1 cellular context compared by ENCODE assay signal in the genomic region with DNA sequence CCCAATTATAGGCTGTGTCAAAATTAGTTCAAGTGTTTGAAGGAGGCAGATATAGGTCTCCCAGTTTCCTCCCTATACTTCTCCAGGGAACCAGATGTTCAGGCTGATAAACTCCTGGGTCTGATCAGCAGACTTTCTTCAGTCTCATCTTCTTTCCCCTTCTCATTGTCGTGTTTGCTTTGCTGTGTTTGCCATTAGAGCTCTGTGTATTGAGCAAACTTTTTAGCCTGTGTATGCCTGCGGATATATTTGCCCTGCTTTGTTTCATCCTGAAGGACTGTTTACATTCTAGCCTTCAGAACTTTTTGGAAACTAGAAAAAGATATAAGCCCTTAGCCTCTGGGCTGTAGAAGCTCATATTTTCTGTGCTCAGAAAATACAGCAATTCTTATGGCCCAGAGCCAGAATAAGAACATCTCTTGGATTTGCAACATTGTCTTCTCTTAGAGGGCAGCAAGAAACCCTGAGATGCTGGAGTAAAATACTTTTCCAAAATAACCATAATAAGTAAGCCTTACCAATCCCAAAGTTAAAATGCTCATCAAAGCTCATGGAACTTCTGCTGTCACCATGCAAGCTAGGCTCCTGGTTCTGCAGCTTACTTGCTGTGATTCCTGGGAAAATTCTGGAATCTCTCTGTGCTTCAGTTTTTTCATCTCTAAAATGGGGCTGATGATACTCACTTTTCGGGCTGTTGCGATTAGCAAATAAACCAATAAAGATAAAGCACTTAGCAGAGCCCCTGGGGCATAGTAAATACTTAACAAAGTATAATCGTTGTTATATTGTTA.
TF ChIP-seq lines count a peak whose summit lies in the region.

No MANE protein-coding gene starts in this region.

TF ChIP-seq in HepG2, 621 proteins besides CTCF, POLR2A, EP300 and RAD21 (continued from another document and continues in another):
- TF ChIP-seq REPIN1 (CRISPR knock-in tag; IDR thresholded peaks at IDR 0.05; ENCODE audit: borderline replicate concordance, low read depth) = peak; percentile 70; the same call in 1 of the 2 replicates
- TF ChIP-seq LCORL (IDR thresholded peaks at IDR 0.05) = no peak
- TF ChIP-seq LCORL (CRISPR knock-in tag; IDR thresholded peaks at IDR 0.05) = peak; percentile 61
- no peak for TF ChIP-seq ZNF30 (CRISPR knock-in tag; IDR thresholded peaks at IDR 0.05)
- TF ChIP-seq ZNF317 (CRISPR knock-in tag; IDR thresholded peaks at IDR 0.05) = peak; percentile 99
- TF ChIP-seq MBD4 (IDR thresholded peaks at IDR 0.05; ENCODE audit: borderline replicate concordance, low read length) = peak; percentile 85; the same call in 1 of the 2 replicates
- TF ChIP-seq BRD4 (CRISPR knock-in tag; IDR thresholded peaks at IDR 0.05) = no peak
- TF ChIP-seq ZBTB21 (CRISPR knock-in tag; IDR thresholded peaks at IDR 0.05) = no peak
- TF ChIP-seq FOXA1 (IDR thresholded peaks at IDR 0.05) = peak; percentile 74
- TF ChIP-seq FOXA1 (CRISPR knock-in tag; IDR thresholded peaks at IDR 0.05) = peak; percentile 96
- TF ChIP-seq HMG20A (CRISPR knock-in tag; IDR thresholded peaks at IDR 0.05; ENCODE audit: borderline replicate concordance) = peak; percentile 83
- peak; percentile 81 for TF ChIP-seq SMAD3 (CRISPR knock-in tag; IDR thresholded peaks at IDR 0.05)
- TF ChIP-seq, protein P1, sequence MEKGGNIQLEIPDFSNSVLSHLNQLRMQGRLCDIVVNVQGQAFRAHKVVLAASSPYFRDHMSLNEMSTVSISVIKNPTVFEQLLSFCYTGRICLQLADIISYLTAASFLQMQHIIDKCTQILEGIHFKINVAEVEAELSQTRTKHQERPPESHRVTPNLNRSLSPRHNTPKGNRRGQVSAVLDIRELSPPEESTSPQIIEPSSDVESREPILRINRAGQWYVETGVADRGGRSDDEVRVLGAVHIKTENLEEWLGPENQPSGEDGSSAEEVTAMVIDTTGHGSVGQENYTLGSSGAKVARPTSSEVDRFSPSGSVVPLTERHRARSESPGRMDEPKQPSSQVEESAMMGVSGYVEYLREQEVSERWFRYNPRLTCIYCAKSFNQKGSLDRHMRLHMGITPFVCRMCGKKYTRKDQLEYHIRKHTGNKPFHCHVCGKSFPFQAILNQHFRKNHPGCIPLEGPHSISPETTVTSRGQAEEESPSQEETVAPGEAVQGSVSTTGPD (CRISPR knock-in tag; IDR thresholded peaks at IDR 0.05) = no peak
- TF ChIP-seq, protein P2, sequence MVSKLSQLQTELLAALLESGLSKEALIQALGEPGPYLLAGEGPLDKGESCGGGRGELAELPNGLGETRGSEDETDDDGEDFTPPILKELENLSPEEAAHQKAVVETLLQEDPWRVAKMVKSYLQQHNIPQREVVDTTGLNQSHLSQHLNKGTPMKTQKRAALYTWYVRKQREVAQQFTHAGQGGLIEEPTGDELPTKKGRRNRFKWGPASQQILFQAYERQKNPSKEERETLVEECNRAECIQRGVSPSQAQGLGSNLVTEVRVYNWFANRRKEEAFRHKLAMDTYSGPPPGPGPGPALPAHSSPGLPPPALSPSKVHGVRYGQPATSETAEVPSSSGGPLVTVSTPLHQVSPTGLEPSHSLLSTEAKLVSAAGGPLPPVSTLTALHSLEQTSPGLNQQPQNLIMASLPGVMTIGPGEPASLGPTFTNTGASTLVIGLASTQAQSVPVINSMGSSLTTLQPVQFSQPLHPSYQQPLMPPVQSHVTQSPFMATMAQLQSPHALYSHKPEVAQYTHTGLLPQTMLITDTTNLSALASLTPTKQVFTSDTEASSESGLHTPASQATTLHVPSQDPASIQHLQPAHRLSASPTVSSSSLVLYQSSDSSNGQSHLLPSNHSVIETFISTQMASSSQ (IDR thresholded peaks at IDR 0.05; ENCODE audit: low read depth) = 0 out of 2 replicates have a peak, but pooled peaks have one; percentile 32
- TF ChIP-seq, protein P2 (CRISPR knock-in tag; IDR thresholded peaks at IDR 0.05; ENCODE audit: borderline replicate concordance) = peak; percentile 46; the same call in 1 of the 2 replicates
- TF ChIP-seq, protein P3, sequence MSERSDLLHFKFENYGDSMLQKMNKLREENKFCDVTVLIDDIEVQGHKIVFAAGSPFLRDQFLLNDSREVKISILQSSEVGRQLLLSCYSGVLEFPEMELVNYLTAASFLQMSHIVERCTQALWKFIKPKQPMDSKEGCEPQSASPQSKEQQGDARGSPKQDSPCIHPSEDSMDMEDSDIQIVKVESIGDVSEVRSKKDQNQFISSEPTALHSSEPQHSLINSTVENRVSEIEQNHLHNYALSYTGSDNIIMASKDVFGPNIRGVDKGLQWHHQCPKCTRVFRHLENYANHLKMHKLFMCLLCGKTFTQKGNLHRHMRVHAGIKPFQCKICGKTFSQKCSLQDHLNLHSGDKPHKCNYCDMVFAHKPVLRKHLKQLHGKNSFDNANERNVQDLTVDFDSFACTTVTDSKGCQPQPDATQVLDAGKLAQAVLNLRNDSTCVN (CRISPR knock-in tag; IDR thresholded peaks at IDR 0.05; ENCODE audit: borderline replicate concordance) = no peak
- TF ChIP-seq NFRKB (IDR thresholded peaks at IDR 0.05) = no peak
- 0 out of 2 replicates have a peak, but pooled peaks have one; percentile 51 for TF ChIP-seq ZNF614 (CRISPR knock-in tag; IDR thresholded peaks at IDR 0.05; ENCODE audit: borderline replicate concordance)
- no peak for TF ChIP-seq ZNF766 (CRISPR knock-in tag; IDR thresholded peaks at IDR 0.05; ENCODE audit: borderline replicate concordance)
- TF ChIP-seq, protein P4, sequence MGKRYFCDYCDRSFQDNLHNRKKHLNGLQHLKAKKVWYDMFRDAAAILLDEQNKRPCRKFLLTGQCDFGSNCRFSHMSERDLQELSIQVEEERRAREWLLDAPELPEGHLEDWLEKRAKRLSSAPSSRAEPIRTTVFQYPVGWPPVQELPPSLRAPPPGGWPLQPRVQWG (CRISPR knock-in tag; IDR thresholded peaks at IDR 0.05; ENCODE audit: borderline replicate concordance, low read depth) = no peak
- TF ChIP-seq NCOA2 (CRISPR knock-in tag; IDR thresholded peaks at IDR 0.05) = peak; percentile 73; the same call in 1 of the 2 replicates
- TF ChIP-seq, protein P5, sequence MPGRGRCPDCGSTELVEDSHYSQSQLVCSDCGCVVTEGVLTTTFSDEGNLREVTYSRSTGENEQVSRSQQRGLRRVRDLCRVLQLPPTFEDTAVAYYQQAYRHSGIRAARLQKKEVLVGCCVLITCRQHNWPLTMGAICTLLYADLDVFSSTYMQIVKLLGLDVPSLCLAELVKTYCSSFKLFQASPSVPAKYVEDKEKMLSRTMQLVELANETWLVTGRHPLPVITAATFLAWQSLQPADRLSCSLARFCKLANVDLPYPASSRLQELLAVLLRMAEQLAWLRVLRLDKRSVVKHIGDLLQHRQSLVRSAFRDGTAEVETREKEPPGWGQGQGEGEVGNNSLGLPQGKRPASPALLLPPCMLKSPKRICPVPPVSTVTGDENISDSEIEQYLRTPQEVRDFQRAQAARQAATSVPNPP (CRISPR knock-in tag; IDR thresholded peaks at IDR 0.05) = 0 out of 2 replicates have a peak, but pooled peaks have one; percentile 71
- peak; percentile 81 for TF ChIP-seq GATAD2A (CRISPR knock-in tag; IDR thresholded peaks at IDR 0.05)
- TF ChIP-seq, protein P6, sequence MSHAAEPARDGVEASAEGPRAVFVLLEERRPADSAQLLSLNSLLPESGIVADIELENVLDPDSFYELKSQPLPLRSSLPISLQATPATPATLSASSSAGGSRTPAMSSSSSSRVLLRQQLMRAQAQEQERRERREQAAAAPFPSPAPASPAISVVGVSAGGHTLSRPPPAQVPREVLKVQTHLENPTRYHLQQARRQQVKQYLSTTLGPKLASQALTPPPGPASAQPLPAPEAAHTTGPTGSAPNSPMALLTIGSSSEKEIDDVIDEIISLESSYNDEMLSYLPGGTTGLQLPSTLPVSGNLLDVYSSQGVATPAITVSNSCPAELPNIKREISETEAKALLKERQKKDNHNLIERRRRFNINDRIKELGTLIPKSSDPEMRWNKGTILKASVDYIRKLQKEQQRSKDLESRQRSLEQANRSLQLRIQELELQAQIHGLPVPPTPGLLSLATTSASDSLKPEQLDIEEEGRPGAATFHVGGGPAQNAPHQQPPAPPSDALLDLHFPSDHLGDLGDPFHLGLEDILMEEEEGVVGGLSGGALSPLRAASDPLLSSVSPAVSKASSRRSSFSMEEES (CRISPR knock-in tag; IDR thresholded peaks at IDR 0.05) = peak; percentile 38; the same call in 1 of the 2 replicates
- TF ChIP-seq, protein P7, sequence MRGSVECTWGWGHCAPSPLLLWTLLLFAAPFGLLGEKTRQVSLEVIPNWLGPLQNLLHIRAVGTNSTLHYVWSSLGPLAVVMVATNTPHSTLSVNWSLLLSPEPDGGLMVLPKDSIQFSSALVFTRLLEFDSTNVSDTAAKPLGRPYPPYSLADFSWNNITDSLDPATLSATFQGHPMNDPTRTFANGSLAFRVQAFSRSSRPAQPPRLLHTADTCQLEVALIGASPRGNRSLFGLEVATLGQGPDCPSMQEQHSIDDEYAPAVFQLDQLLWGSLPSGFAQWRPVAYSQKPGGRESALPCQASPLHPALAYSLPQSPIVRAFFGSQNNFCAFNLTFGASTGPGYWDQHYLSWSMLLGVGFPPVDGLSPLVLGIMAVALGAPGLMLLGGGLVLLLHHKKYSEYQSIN (CRISPR knock-in tag; IDR thresholded peaks at IDR 0.05; ENCODE audit: borderline replicate concordance) = no peak
- TF ChIP-seq, protein P8, sequence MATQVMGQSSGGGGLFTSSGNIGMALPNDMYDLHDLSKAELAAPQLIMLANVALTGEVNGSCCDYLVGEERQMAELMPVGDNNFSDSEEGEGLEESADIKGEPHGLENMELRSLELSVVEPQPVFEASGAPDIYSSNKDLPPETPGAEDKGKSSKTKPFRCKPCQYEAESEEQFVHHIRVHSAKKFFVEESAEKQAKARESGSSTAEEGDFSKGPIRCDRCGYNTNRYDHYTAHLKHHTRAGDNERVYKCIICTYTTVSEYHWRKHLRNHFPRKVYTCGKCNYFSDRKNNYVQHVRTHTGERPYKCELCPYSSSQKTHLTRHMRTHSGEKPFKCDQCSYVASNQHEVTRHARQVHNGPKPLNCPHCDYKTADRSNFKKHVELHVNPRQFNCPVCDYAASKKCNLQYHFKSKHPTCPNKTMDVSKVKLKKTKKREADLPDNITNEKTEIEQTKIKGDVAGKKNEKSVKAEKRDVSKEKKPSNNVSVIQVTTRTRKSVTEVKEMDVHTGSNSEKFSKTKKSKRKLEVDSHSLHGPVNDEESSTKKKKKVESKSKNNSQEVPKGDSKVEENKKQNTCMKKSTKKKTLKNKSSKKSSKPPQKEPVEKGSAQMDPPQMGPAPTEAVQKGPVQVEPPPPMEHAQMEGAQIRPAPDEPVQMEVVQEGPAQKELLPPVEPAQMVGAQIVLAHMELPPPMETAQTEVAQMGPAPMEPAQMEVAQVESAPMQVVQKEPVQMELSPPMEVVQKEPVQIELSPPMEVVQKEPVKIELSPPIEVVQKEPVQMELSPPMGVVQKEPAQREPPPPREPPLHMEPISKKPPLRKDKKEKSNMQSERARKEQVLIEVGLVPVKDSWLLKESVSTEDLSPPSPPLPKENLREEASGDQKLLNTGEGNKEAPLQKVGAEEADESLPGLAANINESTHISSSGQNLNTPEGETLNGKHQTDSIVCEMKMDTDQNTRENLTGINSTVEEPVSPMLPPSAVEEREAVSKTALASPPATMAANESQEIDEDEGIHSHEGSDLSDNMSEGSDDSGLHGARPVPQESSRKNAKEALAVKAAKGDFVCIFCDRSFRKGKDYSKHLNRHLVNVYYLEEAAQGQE (IDR thresholded peaks at IDR 0.05; ENCODE audit: borderline replicate concordance in 1 of 2, low read depth in 1 of 2, low read length in 2 of 2) = peak in 1 of 2 experiments; percentile 82; a peak in 1 of 4 replicates
- 0 out of 2 replicates have a peak, but pooled peaks have one; percentile 17 for TF ChIP-seq ZNF644 (CRISPR knock-in tag; IDR thresholded peaks at IDR 0.05; ENCODE audit: low read depth)
- no peak for TF ChIP-seq ZNF616 (CRISPR knock-in tag; IDR thresholded peaks at IDR 0.05; ENCODE audit: low read depth)
- peak; percentile 94 for TF ChIP-seq TBX3 (IDR thresholded peaks at IDR 0.05; ENCODE audit: borderline replicate concordance)
- TF ChIP-seq, protein P9, sequence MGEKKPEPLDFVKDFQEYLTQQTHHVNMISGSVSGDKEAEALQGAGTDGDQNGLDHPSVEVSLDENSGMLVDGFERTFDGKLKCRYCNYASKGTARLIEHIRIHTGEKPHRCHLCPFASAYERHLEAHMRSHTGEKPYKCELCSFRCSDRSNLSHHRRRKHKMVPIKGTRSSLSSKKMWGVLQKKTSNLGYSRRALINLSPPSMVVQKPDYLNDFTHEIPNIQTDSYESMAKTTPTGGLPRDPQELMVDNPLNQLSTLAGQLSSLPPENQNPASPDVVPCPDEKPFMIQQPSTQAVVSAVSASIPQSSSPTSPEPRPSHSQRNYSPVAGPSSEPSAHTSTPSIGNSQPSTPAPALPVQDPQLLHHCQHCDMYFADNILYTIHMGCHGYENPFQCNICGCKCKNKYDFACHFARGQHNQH (CRISPR knock-in tag; IDR thresholded peaks at IDR 0.05) = 0 out of 2 replicates have a peak, but pooled peaks have one; percentile 53
- TF ChIP-seq ZFX (CRISPR knock-in tag; IDR thresholded peaks at IDR 0.05; ENCODE audit: low read depth) = no peak
- no peak for TF ChIP-seq CREB1 (IDR thresholded peaks at IDR 0.05)
- TF ChIP-seq CREB1 (CRISPR knock-in tag; IDR thresholded peaks at IDR 0.05) = no peak
